In genomic region chr15:84955089-84955848, GRCh38 we compare ENCODE assay signal across 9 cellular contexts. TPM values are rescaled to one million over a fixed set of nuclear protein-coding genes. Genes with fewer than 3 reads are reported as not detected.
DNase-seq lines count a peak whose midpoint lies in the region; ATAC-seq, FAIRE-seq and TF ChIP-seq lines count a peak whose summit lies in the region.
"Had no signal": no experiment of that assay in that cellular context is flagged by ENCODE, and none has a peak within 500 bp of the region (broad histone marks: within the 10 kb centered on the region; RNA-seq: fewer than 3 reads in every experiment).

No MANE protein-coding gene starts in this region.

- H3K4me2 ChIP-seq in Loucy (ENCODE audit: low read depth, low read length, poor library complexity, severe bottlenecking) (no peak overlapping the region), keratinocyte (ENCODE audit: control insufficient read depth, extremely low read depth, insufficient read depth, low read depth, low read length) (peak overlapping the region; percentile 71)

- H3K27me3 ChIP-seq in Loucy (ENCODE audit: insufficient read depth, low read length, poor library complexity, severe bottlenecking): no peaks in the 10 kb centered on the region
- no peaks in the 10 kb centered on the region for H3K27me3 ChIP-seq in breast epithelium
- H3K27me3 ChIP-seq in keratinocyte (ENCODE audit: control insufficient read depth, extremely low read depth, insufficient read depth, low read length): no peaks in the 10 kb centered on the region

- H3K4me3 Mint-ChIP-seq in T-helper 17 cell: peak overlapping the region; percentile 21
- H3K4me3 Mint-ChIP-seq: central memory CD8-positive, alpha-beta T cell had no signal

- H4K20me1 ChIP-seq in Loucy (ENCODE audit: insufficient read depth, low read length, poor library complexity, severe bottlenecking) (no peaks in the 10 kb centered on the region), keratinocyte (ENCODE audit: control insufficient read depth, extremely low read depth, insufficient read depth, low read length) (no peaks in the 10 kb centered on the region)

- H3K9me1 ChIP-seq in keratinocyte (ENCODE audit: control insufficient read depth, extremely low read depth, insufficient read depth, low read length): no peaks in the 10 kb centered on the region

- ATAC-seq in T-helper 17 cell (peak; percentile 61), HG02870 (IDR thresholded peaks at IDR 0.05; ENCODE audit: unreplicated experiment) (no peak), GM19455 (IDR thresholded peaks at IDR 0.05; ENCODE audit: unreplicated experiment) (no peak)

- DNase-seq in GM04504 (ENCODE audit: low read depth): peak; percentile 53
- DNase-seq in T-helper 17 cell: peak in 2 of 3 donors; percentile 30 to 32
- peak; percentile 50 to 69 for DNase-seq in breast epithelium (ENCODE audit: low spot score in 2 of 2)
- DNase-seq in keratinocyte (ENCODE audit: low read depth, low spot score): no peak
- DNase-seq in stimulated activated CD4-positive, alpha-beta T cell treated with anti-CD3 and anti-CD28 coated beads, Interleukin-12 subunit alpha, Interleukin-12 subunit beta, amount 100 ng/mL, for 24 hours (ENCODE audit: low read depth in 2 of 2): peak; percentile 10 to 17

- TF ChIP-seq CTCF in Loucy (conservative IDR thresholded peaks at IDR 0.05; ENCODE audit: low read length) (peak; percentile 59), breast epithelium (IDR thresholded peaks at IDR 0.05) (peak; percentile 78 to 86 (median 85)), keratinocyte (optimal IDR thresholded peaks at IDR 0.05 in 1 of 3, IDR thresholded peaks at IDR 0.05 in 1 of 3, conservative IDR thresholded peaks at IDR 0.05 in 1 of 3; ENCODE audit: extremely low read depth in 1 of 3, insufficient read depth in 2 of 3, low read length in 3 of 3) (peak; percentile 87 to 94 (median 87))

- H3K36me3 Mint-ChIP-seq in T-helper 17 cell (ENCODE audit: low read depth): peaks cover 3% of the 10 kb centered on the region

- no peak overlapping the region for H3K27ac ChIP-seq in breast epithelium
- no peak overlapping the region for H3K27ac ChIP-seq in keratinocyte (ENCODE audit: control insufficient read depth, insufficient read depth, low read length)

- H3K4me3 ChIP-seq in Loucy (ENCODE audit: low read length, poor library complexity, severe bottlenecking): no peak overlapping the region
- H3K4me3 ChIP-seq in breast epithelium: peak overlapping the region; percentile 13 to 37 (median 36)
- peak overlapping the region in 2 of 3 experiments; percentile 35 to 42 for H3K4me3 ChIP-seq in keratinocyte (ENCODE audit: control insufficient read depth in 2 of 3, extremely low read depth in 1 of 3, insufficient read depth in 2 of 3, low read depth in 1 of 3, low read length in 3 of 3)

- dilution Hi-C loops in keratinocyte (cut with MboI; ENCODE audit: extremely low pct_ligation_motif_present, low sequenced_read_pairs): no loop called here

- intact Hi-C loops in breast epithelium (cut with DNase I; ENCODE audit: low total_unique reads): no loop called here

- H3K4me1 Mint-ChIP-seq in T-helper 17 cell: peaks cover 9% of the 10 kb centered on the region
- H3K4me1 Mint-ChIP-seq: central memory CD8-positive, alpha-beta T cell had no signal

- H3K27ac Mint-ChIP-seq in T-helper 17 cell: no peak overlapping the region

- H3K9me3 ChIP-seq in Loucy (ENCODE audit: insufficient read depth, low read depth, low read length): no peaks in the 10 kb centered on the region
- no peaks in the 10 kb centered on the region for H3K9me3 ChIP-seq in T-helper 17 cell (ENCODE audit: control insufficient read depth, low read length, poor library complexity, severe bottlenecking)
- no peaks in the 10 kb centered on the region for H3K9me3 ChIP-seq in breast epithelium
- H3K9me3 ChIP-seq in keratinocyte (ENCODE audit: control insufficient read depth, low read depth, low read length): no peaks in the 10 kb centered on the region

- H3K27me3 Mint-ChIP-seq in T-helper 17 cell: peaks cover 34% of the 10 kb centered on the region

- 0 out of 2 replicates have a peak overlapping the region, but pooled peaks have one; percentile 2 for H2AFZ ChIP-seq in Loucy (ENCODE audit: low read length)
- H2AFZ ChIP-seq in keratinocyte (ENCODE audit: control insufficient read depth, low read length): peak overlapping the region; percentile 82

- H3K4me1 ChIP-seq in Loucy (ENCODE audit: insufficient read depth, low read length, poor library complexity, severe bottlenecking) (peaks cover 6% of the 10 kb centered on the region), breast epithelium (no peaks in the 10 kb centered on the region), keratinocyte (ENCODE audit: control insufficient read depth, extremely low read depth, insufficient read depth, low read length) (peaks cover 3% of the 10 kb centered on the region)

- no peak overlapping the region for H3K9ac ChIP-seq in Loucy (ENCODE audit: low read depth, low read length, poor library complexity, severe bottlenecking)
- H3K9ac ChIP-seq in keratinocyte (ENCODE audit: control insufficient read depth, extremely low read depth, insufficient read depth, low read length): no peak overlapping the region

- H3K79me2 ChIP-seq in Loucy (ENCODE audit: insufficient read depth, low read length) (no peaks in the 10 kb centered on the region), keratinocyte (ENCODE audit: control insufficient read depth, insufficient read depth, low read length) (no peaks in the 10 kb centered on the region)

- H3K9me2 ChIP-seq in Loucy (replicated peaks; ENCODE audit: low read depth, low read length): no peaks in the 10 kb centered on the region

- H3F3A ChIP-seq in Loucy (ENCODE audit: low read depth): no peaks in the 10 kb centered on the region

- peak; percentile 32 for FAIRE-seq in keratinocyte (lab: Jason Lieb, UNC)

- H3K36me3 ChIP-seq in Loucy (ENCODE audit: insufficient read depth, low read length): no peaks in the 10 kb centered on the region
- no peaks in the 10 kb centered on the region for H3K36me3 ChIP-seq in breast epithelium
- H3K36me3 ChIP-seq in keratinocyte (ENCODE audit: control insufficient read depth in 2 of 2, extremely low read depth in 1 of 2, insufficient read depth in 2 of 2, low read length in 2 of 2): no peaks in the 10 kb centered on the region

- TF ChIP-seq POLR2A in breast epithelium (IDR thresholded peaks at IDR 0.05): no peak

RNA-seq across cellular contexts. Expression of gene PDE8A, which starts 26.4 kb away (rescaled TPM):
- total RNA-seq in T-helper 17 cell: 10 to 100 TPM; 40.7 to 44.2 TPM
- total RNA-seq in breast epithelium: 10 to 100 TPM; 45.1 to 60.5 (median 58.3) TPM
- polyA plus RNA-seq in keratinocyte: 19.5 to 24.2 TPM (median 24.1 TPM) in 3 replicates
- polyA plus RNA-seq in keratinocyte (2011; ENCODE audit: low read depth): 3.5 TPM
- 20.3 and 30.6 TPM in 2 replicates for polyA plus RNA-seq in keratinocyte (2011; cell fraction: cytosol; rRNA removed)
- polyA plus RNA-seq in keratinocyte (2011; cell fraction: nucleus; rRNA removed): 35.4 and 36.5 TPM in 2 replicates
- polyA plus RNA-seq in keratinocyte (2012; ENCODE audit: low replicate concordance): 8.3 and 12.5 TPM in 2 replicates
- 19.0 to 29.5 TPM (median 23.7 TPM) in 3 replicates for polyA minus RNA-seq in keratinocyte
- polyA minus RNA-seq in keratinocyte (2011; cell fraction: cytosol; rRNA and poly(A)+ RNA removed): 17.3 TPM
- 12.0 and 29.8 TPM in 2 replicates for polyA minus RNA-seq in keratinocyte (2011; cell fraction: nucleus; rRNA and poly(A)+ RNA removed)
